In the genomic region with DNA sequence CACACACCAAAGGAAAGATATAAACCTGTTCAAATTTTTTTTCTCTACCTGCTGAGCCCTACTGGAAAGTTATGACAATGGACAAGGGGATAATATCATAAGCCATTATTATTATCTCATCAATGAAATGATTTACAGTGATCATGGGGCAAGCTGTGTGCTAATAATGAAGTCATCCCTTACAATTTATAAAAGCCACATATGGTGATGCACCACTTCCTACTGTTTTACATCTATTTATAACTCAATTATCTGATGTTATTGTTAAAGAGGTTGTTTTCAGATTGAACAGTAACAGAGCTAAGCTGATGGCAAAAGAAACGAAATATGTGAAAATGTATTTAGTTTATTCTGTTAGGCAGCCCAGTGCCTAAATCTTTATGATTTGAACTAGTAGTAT, we compare ENCODE assay signal across 16 cellular contexts.
DNase-seq lines count a peak whose midpoint lies in the region; ATAC-seq and TF ChIP-seq lines count a peak whose summit lies in the region.
"Had no signal": no experiment of that assay in that cellular context is flagged by ENCODE, and none has a peak within 500 bp of the region (broad histone marks: within the 10 kb centered on the region; RNA-seq: fewer than 3 reads in every experiment).

No MANE protein-coding gene starts in this region.

- H3K27ac Mint-ChIP-seq in HFFc6: peak overlapping the region; percentile 93
- H3K27ac Mint-ChIP-seq: activated naive CD4-positive, alpha-beta T cell treated with anti-CD3 and anti-CD28 coated beads, Interleukin-2, amount 50 U/mL, for 72 hours; stimulated activated naive B cell treated with anti-CD40 and anti-IgM and Interleukin-4, amounts not matched to agents 10 μg/mL and 1 μg/mL and 100 μg/mL, for 72 hours had no signal

- H3K27ac ChIP-seq in AG04450 (ENCODE audit: low read depth, low read length): no peak overlapping the region
- H3K27ac ChIP-seq in breast epithelium: no peak overlapping the region
- no peak overlapping the region for H3K27ac ChIP-seq in mucosa of rectum (ENCODE audit: low read depth in 2 of 2, low read length in 2 of 2)
- H3K27ac ChIP-seq: psoas muscle had no signal

- H3K9me3 Mint-ChIP-seq in HFFc6: no peaks in the 10 kb centered on the region

- POLR2A ChIA-PET in AG04450 (lab: Yijun Ruan, JAX): no interaction called here

- H3K4me3 ChIP-seq in AG04450 (ENCODE audit: low read depth, low read length): peak overlapping the region; percentile 43; the same call in 1 of the 2 replicates
- peak overlapping the region in 2 of 3 donors; percentile 20 to 54 for H3K4me3 ChIP-seq in breast epithelium
- peak overlapping the region; percentile 65 to 73 for H3K4me3 ChIP-seq in mucosa of rectum (ENCODE audit: low read length in 2 of 2)
- H3K4me3 ChIP-seq: psoas muscle had no signal

- TF ChIP-seq POLR2A in breast epithelium (IDR thresholded peaks at IDR 0.05): no peak

- no peaks in the 10 kb centered on the region for H3K36me3 ChIP-seq in breast epithelium
- H3K36me3 ChIP-seq in mucosa of rectum (ENCODE audit: control insufficient read depth in 2 of 2, insufficient read depth in 2 of 2, low read length in 2 of 2): no peaks in the 10 kb centered on the region

- H3K9me3 ChIP-seq in AG04450 (ENCODE audit: control insufficient read depth, insufficient read depth, low read length): no peaks in the 10 kb centered on the region
- H3K9me3 ChIP-seq in breast epithelium: no peaks in the 10 kb centered on the region
- no peaks in the 10 kb centered on the region for H3K9me3 ChIP-seq in mucosa of rectum (ENCODE audit: control insufficient read depth in 2 of 2, low read length in 2 of 2)
- H3K9me3 ChIP-seq: psoas muscle had no signal

- intact Hi-C loops in breast epithelium (cut with DNase I; ENCODE audit: low total_unique reads): no loop called here

- peak overlapping the region in 1 of 2 donors; percentile 18 for H3K9ac ChIP-seq in mucosa of rectum (ENCODE audit: low read depth in 1 of 2, low read length in 2 of 2)

- peaks cover 25% of the 10 kb centered on the region for H3K4me1 Mint-ChIP-seq in HFFc6 (ENCODE audit: low read depth)
- H3K4me1 Mint-ChIP-seq: stimulated activated naive B cell treated with anti-CD40 and anti-IgM and Interleukin-4, amounts not matched to agents 10 μg/mL and 1 μg/mL and 100 μg/mL, for 72 hours had no signal

- no peak for ATAC-seq in GM19397 (IDR thresholded peaks at IDR 0.05; ENCODE audit: unreplicated experiment)
- ATAC-seq: activated naive CD4-positive, alpha-beta T cell treated with anti-CD3 and anti-CD28 coated beads, Interleukin-2, amount 50 U/mL, for 72 hours; psoas muscle; Right ventricle myocardium inferior; stimulated activated naive B cell treated with anti-CD40 and anti-IgM and Interleukin-4, amounts not matched to agents 10 μg/mL and 1 μg/mL and 100 μg/mL, for 72 hours had no signal

- H3K4me3 Mint-ChIP-seq in HFFc6: peak overlapping the region; percentile 92
- H3K4me3 Mint-ChIP-seq: stimulated activated naive B cell treated with anti-CD40 and anti-IgM and Interleukin-4, amounts not matched to agents 10 μg/mL and 1 μg/mL and 100 μg/mL, for 72 hours had no signal

- no peaks in the 10 kb centered on the region for H3K27me3 ChIP-seq in AG04450 (ENCODE audit: control insufficient read depth, insufficient read depth, low read length)
- no peaks in the 10 kb centered on the region for H3K27me3 ChIP-seq in breast epithelium
- H3K27me3 ChIP-seq in mucosa of rectum (ENCODE audit: control insufficient read depth in 2 of 2, insufficient read depth in 2 of 2, low read length in 2 of 2): no peaks in the 10 kb centered on the region

- CTCF ChIA-PET in AG04450 (lab: Charles Lee): no interaction called here

- no peaks in the 10 kb centered on the region for H3K27me3 Mint-ChIP-seq in HFFc6 (ENCODE audit: insufficient read depth)
- H3K27me3 Mint-ChIP-seq: stimulated activated naive B cell treated with anti-CD40 and anti-IgM and Interleukin-4, amounts not matched to agents 10 μg/mL and 1 μg/mL and 100 μg/mL, for 72 hours had no signal

- DNase-seq in AG04450 (ENCODE audit: low read depth, low spot score) (no peak), HFFc6 (no peak), breast epithelium (ENCODE audit: low spot score in 2 of 2) (no peak), GOT3 (lab: John Stamatoyannopoulos, UW) (no peak), AG20443 (ENCODE audit: low spot score) (no peak)
- no peak for DNase-seq in activated CD4-positive, alpha-beta T cell treated with anti-CD3 and anti-CD28 coated beads, Interleukin-2, amount 50 U/mL, for 4 hours
- DNase-seq: C1 segment of cervical spinal cord; NCI-H1436; NCI-H526 treated with DMSO at 0.1 percent for 48 hours; psoas muscle; stimulated activated CD4-positive, alpha-beta T cell treated with anti-CD3 and anti-CD28 coated beads, Interleukin-4, amount 100 ng/mL, for 24 hours; stimulated activated naive B cell treated with anti-CD40 and anti-IgM and Interleukin-4, amounts not matched to agents 10 μg/mL and 1 μg/mL and 100 μg/mL, for 72 hours had no signal

- TF ChIP-seq CTCF in AG04450 (IDR thresholded peaks at IDR 0.05; ENCODE audit: low read depth, low read length) (no peak), HFFc6 (IDR thresholded peaks at IDR 0.05) (no peak), breast epithelium (IDR thresholded peaks at IDR 0.05) (no peak)

- no peaks in the 10 kb centered on the region for H3K36me3 Mint-ChIP-seq in HFFc6 (ENCODE audit: low read depth)
- H3K36me3 Mint-ChIP-seq: activated naive CD4-positive, alpha-beta T cell treated with anti-CD3 and anti-CD28 coated beads, Interleukin-2, amount 50 U/mL, for 72 hours; stimulated activated naive B cell treated with anti-CD40 and anti-IgM and Interleukin-4, amounts not matched to agents 10 μg/mL and 1 μg/mL and 100 μg/mL, for 72 hours had no signal

- no peaks in the 10 kb centered on the region for H3K4me1 ChIP-seq in breast epithelium
- H3K4me1 ChIP-seq in mucosa of rectum (ENCODE audit: control insufficient read depth in 2 of 2, insufficient read depth in 2 of 2, low read length in 2 of 2): no peaks in the 10 kb centered on the region
- H3K4me1 ChIP-seq: psoas muscle had no signal
